In the genomic region with DNA sequence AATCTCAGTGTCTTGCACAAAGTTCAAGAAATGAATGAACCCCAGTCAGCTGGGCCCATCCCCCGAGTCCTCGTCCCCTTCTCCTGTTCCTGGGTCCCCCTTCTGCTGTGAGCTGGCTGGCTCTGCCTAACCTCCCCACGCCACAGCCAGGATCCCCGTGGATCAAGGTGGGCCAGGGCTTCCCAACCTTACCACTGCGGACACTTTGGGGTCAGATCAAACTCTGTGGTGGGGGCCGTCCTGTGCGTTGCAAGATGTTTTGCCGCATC, we compare ENCODE assay signal across 21 cellular contexts.
DNase-seq lines count a peak whose midpoint lies in the region; ATAC-seq and TF ChIP-seq lines count a peak whose summit lies in the region.
"Had no signal": no experiment of that assay in that cellular context is flagged by ENCODE, and none has a peak within 500 bp of the region (broad histone marks: within the 10 kb centered on the region; RNA-seq: fewer than 3 reads in every experiment).

No MANE protein-coding gene starts in this region.

- H3K36me3 Mint-ChIP-seq in activated T-helper 17 cell treated with anti-CD3 and anti-CD28 coated beads, Interleukin-2, amount 50 U/mL, for 72 hours (ENCODE audit: low read depth), result no peaks in the 10 kb centered on the region
- H3K36me3 Mint-ChIP-seq in nephron progenitor cell (ENCODE audit: low read depth) (peaks cover 47% of the 10 kb centered on the region), type B pancreatic cell (peaks cover 23% of the 10 kb centered on the region)

- no peak overlapping the region for H3K4me3 Mint-ChIP-seq in stimulated activated naive CD8-positive, alpha-beta T cell treated with anti-CD3 and anti-CD28 coated beads, Interleukin-15, amount 100 ng/mL, for 72 hours
- no peak overlapping the region for H3K4me3 Mint-ChIP-seq in activated T-helper 17 cell treated with anti-CD3 and anti-CD28 coated beads, Interleukin-2, amount 50 U/mL, for 72 hours
- H3K4me3 Mint-ChIP-seq in nephron progenitor cell, result no peak overlapping the region
- no peak overlapping the region for H3K4me3 Mint-ChIP-seq in type B pancreatic cell
- H3K4me3 Mint-ChIP-seq: B cell, CD14-positive monocyte had no signal

- no peaks in the 10 kb centered on the region for H3K9me3 Mint-ChIP-seq in stimulated activated naive CD8-positive, alpha-beta T cell treated with anti-CD3 and anti-CD28 coated beads, Interleukin-15, amount 100 ng/mL, for 72 hours
- H3K9me3 Mint-ChIP-seq in activated T-helper 17 cell treated with anti-CD3 and anti-CD28 coated beads, Interleukin-2, amount 50 U/mL, for 72 hours, result no peaks in the 10 kb centered on the region
- H3K9me3 Mint-ChIP-seq in nephron progenitor cell (no peaks in the 10 kb centered on the region), type B pancreatic cell (no peaks in the 10 kb centered on the region)

- peaks cover 1% of the 10 kb centered on the region for H3K4me1 Mint-ChIP-seq in stimulated activated naive CD8-positive, alpha-beta T cell treated with anti-CD3 and anti-CD28 coated beads, Interleukin-15, amount 100 ng/mL, for 72 hours
- peaks cover 5% of the 10 kb centered on the region for H3K4me1 Mint-ChIP-seq in activated T-helper 17 cell treated with anti-CD3 and anti-CD28 coated beads, Interleukin-2, amount 50 U/mL, for 72 hours
- H3K4me1 Mint-ChIP-seq in nephron progenitor cell (peaks cover 24% of the 10 kb centered on the region), type B pancreatic cell (ENCODE audit: unreplicated experiment) (peaks cover 18% of the 10 kb centered on the region)
- H3K4me1 Mint-ChIP-seq: CD14-positive monocyte had no signal

- H3K4me1 ChIP-seq in right atrium auricular region, result peaks cover 0 to under 1% of the 10 kb centered on the region in 2 donors
- H3K4me1 ChIP-seq: SJCRH30 had no signal

- TF ChIP-seq CTCF in nephron progenitor cell (IDR thresholded peaks at IDR 0.05) (no peak), type B pancreatic cell (conservative IDR thresholded peaks at IDR 0.05) (no peak), right atrium auricular region (IDR thresholded peaks at IDR 0.05) (no peak)

- no peaks in the 10 kb centered on the region for H3K36me3 ChIP-seq in right atrium auricular region
- H3K36me3 ChIP-seq: MG63 had no signal

- H3K27ac Mint-ChIP-seq in stimulated activated naive CD8-positive, alpha-beta T cell treated with anti-CD3 and anti-CD28 coated beads, Interleukin-15, amount 100 ng/mL, for 72 hours, result peak overlapping the region; percentile 1 to 27
- peak overlapping the region; percentile 74 for H3K27ac Mint-ChIP-seq in activated T-helper 17 cell treated with anti-CD3 and anti-CD28 coated beads, Interleukin-2, amount 50 U/mL, for 72 hours
- H3K27ac Mint-ChIP-seq in nephron progenitor cell, result peak overlapping the region; percentile 90
- peak overlapping the region; percentile 50 for H3K27ac Mint-ChIP-seq in type B pancreatic cell
- H3K27ac Mint-ChIP-seq: B cell had no signal

- H3K27me3 ChIP-seq in right atrium auricular region, result no peaks in the 10 kb centered on the region
- H3K27me3 ChIP-seq: MG63, SJCRH30 had no signal

- DNase-seq in stimulated activated naive CD8-positive, alpha-beta T cell treated with anti-CD3 and anti-CD28 coated beads, Interleukin-15, amount 100 ng/mL, for 72 hours, result no peak
- DNase-seq in stimulated activated naive CD8-positive, alpha-beta T cell treated with anti-CD3 and anti-CD28 coated beads, Interleukin-15, Interleukin-2, amounts not matched to agents 100 U/mL and 50 U/mL, for 24 hours, result no peak
- no peak for DNase-seq in nephron progenitor cell
- no peak for DNase-seq in type B pancreatic cell (ENCODE audit: extremely low spot score, unreplicated experiment)
- no peak for DNase-seq in right atrium auricular region (ENCODE audit: low spot score)
- DNase-seq in COLO668 (lab: John Stamatoyannopoulos, UW; ENCODE audit: unreplicated experiment), result no peak
- DNase-seq: DMS79, MG63, NCI-H1417, NCI-H1694 treated with DMSO at 0.1 percent for 48 hours, NCI-H2081 treated with DMSO at 0.1 percent for 48 hours, NCI-H2171 treated with DMSO at 0.1 percent for 48 hours, NCI-H524 treated with DMSO at 0.1 percent for 48 hours, NCI-H82, SJCRH30 had no signal

- H3K27ac ChIP-seq in right atrium auricular region, result no peak overlapping the region
- H3K27ac ChIP-seq: A549, SJCRH30 had no signal

- H3K27me3 Mint-ChIP-seq in stimulated activated naive CD8-positive, alpha-beta T cell treated with anti-CD3 and anti-CD28 coated beads, Interleukin-15, amount 100 ng/mL, for 72 hours, result no peaks in the 10 kb centered on the region
- no peaks in the 10 kb centered on the region for H3K27me3 Mint-ChIP-seq in activated T-helper 17 cell treated with anti-CD3 and anti-CD28 coated beads, Interleukin-2, amount 50 U/mL, for 72 hours
- peaks cover 9% of the 10 kb centered on the region for H3K27me3 Mint-ChIP-seq in nephron progenitor cell (ENCODE audit: low read depth, poor library complexity)
- H3K27me3 Mint-ChIP-seq in type B pancreatic cell, result peaks cover 3% of the 10 kb centered on the region
- H3K27me3 Mint-ChIP-seq: B cell had no signal

- H3K4me3 ChIP-seq in right atrium auricular region, result no peak overlapping the region
- H3K4me3 ChIP-seq: A549, MG63, SJCRH30 had no signal

- no peak for ATAC-seq in stimulated activated naive CD8-positive, alpha-beta T cell treated with anti-CD3 and anti-CD28 coated beads, Interleukin-15, amount 100 ng/mL, for 72 hours
- no peak for ATAC-seq in stimulated activated naive CD8-positive, alpha-beta T cell treated with anti-CD3 and anti-CD28 coated beads, Interleukin-15, Interleukin-2, amounts not matched to agents 100 U/mL and 50 U/mL, for 24 hours
- no peak for ATAC-seq in activated T-helper 17 cell treated with anti-CD3 and anti-CD28 coated beads, Interleukin-2, amount 50 U/mL, for 72 hours (replicated peaks)
- no peak for ATAC-seq in GM18520 (IDR thresholded peaks at IDR 0.05; ENCODE audit: unreplicated experiment)
- ATAC-seq: Panc1 had no signal

- H3K9me3 ChIP-seq in right atrium auricular region, result no peaks in the 10 kb centered on the region
- H3K9me3 ChIP-seq: A549, MG63, SJCRH30 had no signal

Comparison
In these comparisons a context has a peak if more than half of its experiments do, and no peak if none do; other contexts are left out.
1. H3K27ac Mint-ChIP-seq: peak in every context shown above with its lines; median percentile 90 in nephron progenitor cell; 74 in activated T-helper 17 cell treated with anti-CD3 and anti-CD28 coated beads, Interleukin-2, amount 50 U/mL, for 72 hours; 50 in type B pancreatic cell; 14 in stimulated activated naive CD8-positive, alpha-beta T cell treated with anti-CD3 and anti-CD28 coated beads, Interleukin-15, amount 100 ng/mL, for 72 hours.